ENCODE assay signal across 1 cellular context in genomic region chr17:44110823-44111633, GRCh38.
TF ChIP-seq lines count a peak whose summit lies in the region.

No MANE protein-coding gene starts in this region.

TF ChIP-seq in neural cell, 6 proteins besides CTCF, POLR2A, EP300 and RAD21 (continued from another document):
- no peak for TF ChIP-seq MXI1 (conservative IDR thresholded peaks at IDR 0.05; ENCODE audit: poor library complexity, severe bottlenecking)
- TF ChIP-seq, protein P1, sequence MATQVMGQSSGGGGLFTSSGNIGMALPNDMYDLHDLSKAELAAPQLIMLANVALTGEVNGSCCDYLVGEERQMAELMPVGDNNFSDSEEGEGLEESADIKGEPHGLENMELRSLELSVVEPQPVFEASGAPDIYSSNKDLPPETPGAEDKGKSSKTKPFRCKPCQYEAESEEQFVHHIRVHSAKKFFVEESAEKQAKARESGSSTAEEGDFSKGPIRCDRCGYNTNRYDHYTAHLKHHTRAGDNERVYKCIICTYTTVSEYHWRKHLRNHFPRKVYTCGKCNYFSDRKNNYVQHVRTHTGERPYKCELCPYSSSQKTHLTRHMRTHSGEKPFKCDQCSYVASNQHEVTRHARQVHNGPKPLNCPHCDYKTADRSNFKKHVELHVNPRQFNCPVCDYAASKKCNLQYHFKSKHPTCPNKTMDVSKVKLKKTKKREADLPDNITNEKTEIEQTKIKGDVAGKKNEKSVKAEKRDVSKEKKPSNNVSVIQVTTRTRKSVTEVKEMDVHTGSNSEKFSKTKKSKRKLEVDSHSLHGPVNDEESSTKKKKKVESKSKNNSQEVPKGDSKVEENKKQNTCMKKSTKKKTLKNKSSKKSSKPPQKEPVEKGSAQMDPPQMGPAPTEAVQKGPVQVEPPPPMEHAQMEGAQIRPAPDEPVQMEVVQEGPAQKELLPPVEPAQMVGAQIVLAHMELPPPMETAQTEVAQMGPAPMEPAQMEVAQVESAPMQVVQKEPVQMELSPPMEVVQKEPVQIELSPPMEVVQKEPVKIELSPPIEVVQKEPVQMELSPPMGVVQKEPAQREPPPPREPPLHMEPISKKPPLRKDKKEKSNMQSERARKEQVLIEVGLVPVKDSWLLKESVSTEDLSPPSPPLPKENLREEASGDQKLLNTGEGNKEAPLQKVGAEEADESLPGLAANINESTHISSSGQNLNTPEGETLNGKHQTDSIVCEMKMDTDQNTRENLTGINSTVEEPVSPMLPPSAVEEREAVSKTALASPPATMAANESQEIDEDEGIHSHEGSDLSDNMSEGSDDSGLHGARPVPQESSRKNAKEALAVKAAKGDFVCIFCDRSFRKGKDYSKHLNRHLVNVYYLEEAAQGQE (IDR thresholded peaks at IDR 0.05; ENCODE audit: borderline replicate concordance): peak; percentile 27
